In the genomic region with DNA sequence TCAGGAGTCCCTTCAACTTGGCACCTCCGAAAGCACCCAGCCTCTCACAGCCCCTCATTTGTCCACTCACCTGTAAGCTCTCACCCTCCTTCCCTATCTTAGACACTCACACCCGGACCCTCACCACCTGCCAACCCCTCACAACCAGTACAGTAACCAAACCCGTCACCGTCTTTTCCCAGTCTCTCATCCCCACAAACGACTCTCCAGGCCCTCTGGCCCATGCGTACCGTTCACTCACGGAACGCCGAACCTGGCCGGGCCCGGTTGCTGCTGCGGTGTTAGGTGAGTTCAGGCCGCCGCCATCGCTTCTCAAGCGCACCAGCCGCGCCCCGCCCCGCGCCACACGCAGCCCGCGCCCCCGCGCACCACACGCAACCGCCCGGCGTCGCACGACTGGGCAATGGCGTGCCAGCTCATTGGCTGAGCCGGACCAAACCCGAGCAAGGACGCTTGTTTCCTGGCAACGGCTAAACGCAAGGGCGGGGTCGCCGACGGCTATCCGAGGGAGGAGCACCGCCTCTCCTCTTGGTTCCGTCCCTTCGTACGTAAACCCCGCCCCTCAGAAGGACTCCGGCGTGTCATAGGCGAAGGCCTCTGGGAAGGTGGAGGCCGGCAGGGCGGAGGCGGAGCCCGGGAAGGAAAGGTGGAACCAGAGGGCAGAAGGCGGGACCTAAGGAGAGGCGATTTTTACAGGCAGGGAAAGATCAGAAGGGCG, we compare ENCODE assay signal across 1 cellular context.
TF ChIP-seq lines count a peak whose summit lies in the region.

FHIP1B (minus strand) TSS at position 323 of the 718 bp plus-strand sequence. CDS start 10,120 bp downstream, outside the sequence.

TF ChIP-seq in H1, 55 proteins besides CTCF, POLR2A, EP300 and RAD21 (continued from another document):
- TF ChIP-seq SP1 (IDR thresholded peaks at IDR 0.05; ENCODE audit: low read depth, low read length) = 0 out of 2 replicates have a peak, but pooled peaks have one; percentile 7
- no peak for TF ChIP-seq HDAC6 (IDR thresholded peaks at IDR 0.05; ENCODE audit: low read depth, low read length)
- TF ChIP-seq SIX5 (IDR thresholded peaks at IDR 0.05; ENCODE audit: low read depth, low read length) = no peak
- TF ChIP-seq TAF1 (IDR thresholded peaks at IDR 0.05; ENCODE audit: low read depth, low read length) = peak; percentile 69; the same call in 1 of the 2 replicates
- TF ChIP-seq GABPA (IDR thresholded peaks at IDR 0.05; ENCODE audit: borderline replicate concordance, insufficient read depth, low read length) = no peak
- no peak for TF ChIP-seq JUN (IDR thresholded peaks at IDR 0.05; ENCODE audit: low read depth, low read length)
- peak; percentile 93 for TF ChIP-seq EGR1 (IDR thresholded peaks at IDR 0.05; ENCODE audit: borderline replicate concordance, low read depth, low read length)
- TF ChIP-seq, protein P1, sequence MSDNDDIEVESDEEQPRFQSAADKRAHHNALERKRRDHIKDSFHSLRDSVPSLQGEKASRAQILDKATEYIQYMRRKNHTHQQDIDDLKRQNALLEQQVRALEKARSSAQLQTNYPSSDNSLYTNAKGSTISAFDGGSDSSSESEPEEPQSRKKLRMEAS (IDR thresholded peaks at IDR 0.05) = peak; percentile 85
- TF ChIP-seq RNF2 (IDR thresholded peaks at IDR 0.05; ENCODE audit: borderline replicate concordance, low read depth, low read length, missing control alignments, poor library complexity, severe bottlenecking) = no peak
- TF ChIP-seq, protein P2, sequence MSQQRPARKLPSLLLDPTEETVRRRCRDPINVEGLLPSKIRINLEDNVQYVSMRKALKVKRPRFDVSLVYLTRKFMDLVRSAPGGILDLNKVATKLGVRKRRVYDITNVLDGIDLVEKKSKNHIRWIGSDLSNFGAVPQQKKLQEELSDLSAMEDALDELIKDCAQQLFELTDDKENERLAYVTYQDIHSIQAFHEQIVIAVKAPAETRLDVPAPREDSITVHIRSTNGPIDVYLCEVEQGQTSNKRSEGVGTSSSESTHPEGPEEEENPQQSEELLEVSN (IDR thresholded peaks at IDR 0.05) = peak; percentile 40
- peak; percentile 76 for TF ChIP-seq ASH2L (IDR thresholded peaks at IDR 0.05; ENCODE audit: low read length)
- TF ChIP-seq HDAC2 (IDR thresholded peaks at IDR 0.05; ENCODE audit: borderline replicate concordance in 1 of 2, low read depth in 2 of 2, low read length in 2 of 2) = peak in 1 of 2 experiments; percentile 79; a peak in 1 of 4 replicates
- TF ChIP-seq TBP (IDR thresholded peaks at IDR 0.05; ENCODE audit: low read depth, low read length) = 0 out of 2 replicates have a peak, but pooled peaks have one; percentile 51
- peak; percentile 78; the same call in 1 of the 2 replicates for TF ChIP-seq CREB1 (IDR thresholded peaks at IDR 0.05)
TF ChIP-seq in H1: peak in this region for 15.
